Comparison of ENCODE assay signal across 11 cellular contexts in the genomic region with DNA sequence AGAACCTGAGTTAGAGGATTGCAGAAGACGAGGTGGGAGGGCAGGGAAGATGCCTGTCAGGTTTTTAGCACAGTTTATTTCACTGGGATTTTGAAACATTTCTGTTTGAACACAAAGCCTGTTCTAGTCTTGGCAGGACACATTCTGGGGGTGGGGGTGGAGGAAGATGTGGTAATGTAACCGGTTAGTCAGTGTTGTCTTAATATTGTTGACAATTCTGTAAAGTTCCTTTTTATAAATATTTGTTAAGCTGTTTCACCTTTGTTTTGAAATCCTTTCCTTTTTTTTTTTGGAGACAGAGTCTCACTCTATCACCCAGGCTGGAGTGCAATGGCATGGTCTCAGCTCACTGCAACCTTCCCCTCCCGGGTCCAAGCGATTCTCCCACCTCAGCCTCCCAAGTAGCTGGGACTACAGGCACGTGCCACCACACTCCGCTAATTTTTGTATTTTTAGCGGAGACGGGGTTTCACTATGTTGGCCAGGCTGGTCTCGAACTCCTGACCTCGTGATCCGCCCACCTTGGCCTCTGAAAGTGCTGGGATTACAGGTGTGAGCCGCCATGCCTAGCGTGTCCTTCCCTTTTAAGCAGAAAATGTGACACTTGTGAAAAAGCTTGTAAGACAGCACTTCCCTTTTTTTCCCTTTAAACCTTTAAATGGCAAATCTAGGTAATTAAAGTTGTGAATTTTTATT. TPM values are rescaled to one million over a fixed set of nuclear protein-coding genes. Genes with fewer than 3 reads are reported as not detected.
DNase-seq lines count a peak whose midpoint lies in the region; ATAC-seq and TF ChIP-seq lines count a peak whose summit lies in the region.
"Had no signal": no experiment of that assay in that cellular context is flagged by ENCODE, and none has a peak within 500 bp of the region (broad histone marks: within the 10 kb centered on the region; RNA-seq: fewer than 3 reads in every experiment).

No MANE protein-coding gene starts in this region.

- DNase-seq in DMS53 treated with DMSO at 0.1 percent for 48 hours (lab: John Stamatoyannopoulos, UW; ENCODE audit: unreplicated experiment), result peak; percentile 26
- peak; percentile 55 for DNase-seq in RWPE1 (ENCODE audit: low spot score)
- DNase-seq in fibroblast of mammary gland (ENCODE audit: low read depth), result peak; percentile 60
- DNase-seq in spleen, result no peak
- no peak for DNase-seq in activated naive CD8-positive, alpha-beta T cell treated with anti-CD3 and anti-CD28 coated beads, Interleukin-2, amount 50 U/mL, for 24 hours
- DNase-seq: activated CD4-positive, alpha-beta memory T cell treated with anti-CD3 and anti-CD28 coated beads, Interleukin-2, amount 10 ng/mL, durations not matched to agents 7 days and 5 days; colonic mucosa; NCI-H1436 had no signal

- TF ChIP-seq CTCF in RWPE1 (conservative IDR thresholded peaks at IDR 0.05; ENCODE audit: low read depth), result no peak
- TF ChIP-seq CTCF in fibroblast of mammary gland (conservative IDR thresholded peaks at IDR 0.05; ENCODE audit: control insufficient read depth, insufficient read depth, low read depth, low read length), result no peak
- no peak for TF ChIP-seq CTCF in spleen (IDR thresholded peaks at IDR 0.05 in 8 of 11, conservative IDR thresholded peaks at IDR 0.05 in 3 of 11)

- ATAC-seq in activated naive CD8-positive, alpha-beta T cell treated with anti-CD3 and anti-CD28 coated beads, Interleukin-2, amount 50 U/mL, for 24 hours, result no peak
- ATAC-seq in HG03521 (IDR thresholded peaks at IDR 0.05; ENCODE audit: unreplicated experiment) (no peak), HG03039 (IDR thresholded peaks at IDR 0.05; ENCODE audit: unreplicated experiment) (no peak), GM21737 (IDR thresholded peaks at IDR 0.05; ENCODE audit: unreplicated experiment) (no peak)

- H3K27me3 ChIP-seq in spleen (replicated peaks in 1 of 7), result no peaks in the 10 kb centered on the region
- H3K27me3 ChIP-seq: colonic mucosa had no signal

- H3K36me3 Mint-ChIP-seq in activated naive CD8-positive, alpha-beta T cell treated with anti-CD3 and anti-CD28 coated beads, Interleukin-2, amount 50 U/mL, for 24 hours (ENCODE audit: low read depth), result peaks cover 11% of the 10 kb centered on the region

- H3K36me3 ChIP-seq in spleen, result peaks cover 0 to 82% (median 29%) of the 10 kb centered on the region in 6 donors
- H3K36me3 ChIP-seq: colonic mucosa had no signal

- no peaks in the 10 kb centered on the region for H3K27me3 Mint-ChIP-seq in activated naive CD8-positive, alpha-beta T cell treated with anti-CD3 and anti-CD28 coated beads, Interleukin-2, amount 50 U/mL, for 24 hours
- H3K27me3 Mint-ChIP-seq: activated CD4-positive, alpha-beta memory T cell treated with anti-CD3 and anti-CD28 coated beads, Interleukin-2, amount 10 ng/mL, durations not matched to agents 7 days and 5 days had no signal

- POLR2A ChIA-PET in RWPE1 (lab: Yijun Ruan, JAX; ENCODE audit: low non-redundant PET), result no interaction called here

- no peaks in the 10 kb centered on the region for H3K9me3 Mint-ChIP-seq in activated naive CD8-positive, alpha-beta T cell treated with anti-CD3 and anti-CD28 coated beads, Interleukin-2, amount 50 U/mL, for 24 hours
- H3K9me3 Mint-ChIP-seq: activated CD4-positive, alpha-beta memory T cell treated with anti-CD3 and anti-CD28 coated beads, Interleukin-2, amount 10 ng/mL, durations not matched to agents 7 days and 5 days had no signal

- 58 to 81% (median 73%) methylated on average over 13 of the region's 13 CpGs for WGBS in spleen, 5 donors

- no peak overlapping the region for H3K4me3 Mint-ChIP-seq in activated naive CD8-positive, alpha-beta T cell treated with anti-CD3 and anti-CD28 coated beads, Interleukin-2, amount 50 U/mL, for 24 hours
- H3K4me3 Mint-ChIP-seq: activated CD4-positive, alpha-beta memory T cell treated with anti-CD3 and anti-CD28 coated beads, Interleukin-2, amount 10 ng/mL, durations not matched to agents 7 days and 5 days had no signal

- no peak for TF ChIP-seq POLR2A in spleen (IDR thresholded peaks at IDR 0.05)

- H3K27ac Mint-ChIP-seq in activated naive CD8-positive, alpha-beta T cell treated with anti-CD3 and anti-CD28 coated beads, Interleukin-2, amount 50 U/mL, for 24 hours, result no peak overlapping the region

- H3K27ac ChIP-seq in RWPE1 (peak overlapping the region; percentile 52), spleen (peak overlapping the region in 7 of 8 donors; percentile 51 to 90 (median 79))
- H3K27ac ChIP-seq: colonic mucosa had no signal

- intact Hi-C loops in spleen (cut with DNase I; ENCODE audit: low total_unique reads), result no loop called here

- CTCF ChIA-PET in RWPE1 (lab: Yijun Ruan, JAX), result interaction anchor here (0.5 to 3.6 kb wide), 3 partner anchors 13 to 57 kb away, joined by 3 to 18 read pairs (median 3); a partner anchor contains a TSS

- H3K4me1 Mint-ChIP-seq in activated naive CD8-positive, alpha-beta T cell treated with anti-CD3 and anti-CD28 coated beads, Interleukin-2, amount 50 U/mL, for 24 hours, result no peaks in the 10 kb centered on the region

- no peaks in the 10 kb centered on the region for H3K9me3 ChIP-seq in spleen
- H3K9me3 ChIP-seq: colonic mucosa had no signal

- H3K4me1 ChIP-seq in spleen, result peaks cover 0 to 35% (median 5%) of the 10 kb centered on the region in 6 donors
- H3K4me1 ChIP-seq: colonic mucosa had no signal

- H3K4me3 ChIP-seq in fibroblast of mammary gland (ENCODE audit: control insufficient read depth, low read depth, low read length), result no peak overlapping the region
- peak overlapping the region in 1 of 8 donors; percentile 21 for H3K4me3 ChIP-seq in spleen
- H3K4me3 ChIP-seq: colonic mucosa had no signal

RNA-seq across cellular contexts. Expression of a gene that starts 20.2 kb away (rescaled TPM):
- 10 to 100 TPM; 15.9 to 35.3 (median 28.6) TPM for total RNA-seq in spleen
- 10 to 100 TPM in 1 of 3 donors, 1 to 10 TPM in 2; 4.6 to 11.9 (median 8.9) TPM for polyA plus RNA-seq in spleen

Comparison
In these comparisons a context has a peak if more than half of its experiments do, and no peak if none do; other contexts are left out.
1. DNase-seq: peak in DMS53 treated with DMSO at 0.1 percent for 48 hours (single experiment), RWPE1 (single experiment) and fibroblast of mammary gland (single experiment); none in spleen (single experiment) and activated naive CD8-positive, alpha-beta T cell treated with anti-CD3 and anti-CD28 coated beads, Interleukin-2, amount 50 U/mL, for 24 hours (single experiment).